ENCODE assay signal across 30 cellular contexts in genomic region chr5:74173260-74173659, GRCh38.
DNase-seq lines count a peak whose midpoint lies in the region; ATAC-seq, FAIRE-seq and TF ChIP-seq lines count a peak whose summit lies in the region.
"Had no signal": no experiment of that assay in that cellular context is flagged by ENCODE, and none has a peak within 500 bp of the region (broad histone marks: within the 10 kb centered on the region; RNA-seq: fewer than 3 reads in every experiment).

No MANE protein-coding gene starts in this region.

- H4K8ac ChIP-seq in mesendoderm (ENCODE audit: low read depth, low read length) = no peak overlapping the region

- TF ChIP-seq EP300 in HepG2 (IDR thresholded peaks at IDR 0.05; ENCODE audit: low read depth in 2 of 2, low read length in 2 of 2) (no peak), HepG2 (CRISPR knock-in tag; IDR thresholded peaks at IDR 0.05; ENCODE audit: borderline replicate concordance) (no peak)

- H3K27me3 ChIP-seq in HepG2 (ENCODE audit: control insufficient read depth in 1 of 2, insufficient read depth in 2 of 2, low read length in 2 of 2) (peaks cover 1 to 8% of the 10 kb centered on the region in 2 experiments; a peak in 2 of 5 replicates), right lobe of liver (no peaks in the 10 kb centered on the region), mesendoderm (ENCODE audit: insufficient read depth, low read length, poor library complexity) (no peaks in the 10 kb centered on the region)
- H3K27me3 ChIP-seq: breast epithelium, neutrophil had no signal

- H3K36me3 ChIP-seq in HepG2 (replicated peaks in 1 of 2; ENCODE audit: control insufficient read depth in 1 of 2, insufficient read depth in 2 of 2, low read length in 2 of 2) = no peaks in the 10 kb centered on the region
- no peaks in the 10 kb centered on the region for H3K36me3 ChIP-seq in right lobe of liver
- H3K36me3 ChIP-seq in mesendoderm (ENCODE audit: control insufficient read depth, insufficient read depth, low read length) = no peaks in the 10 kb centered on the region
- H3K36me3 ChIP-seq: breast epithelium, neutrophil had no signal

- no peak overlapping the region for H3K23ac ChIP-seq in mesendoderm (ENCODE audit: low read length)

- H3K27me3 Mint-ChIP-seq in activated naive CD8-positive, alpha-beta T cell treated with anti-CD3 and anti-CD28 coated beads, Interleukin-2, amount 50 U/mL, for 24 hours = peaks cover 7% of the 10 kb centered on the region

- H3K4me3 ChIP-seq in HepG2 (replicated peaks in 1 of 3; ENCODE audit: insufficient read depth in 1 of 3, low read depth in 2 of 3, low read length in 3 of 3) (no peak overlapping the region), right lobe of liver (no peak overlapping the region), mesendoderm (ENCODE audit: low read length) (no peak overlapping the region)
- H3K4me3 ChIP-seq: breast epithelium had no signal

- intact Hi-C loops in HepG2 (cut with micrococcal nuclease; ENCODE audit: unreplicated experiment) (no loop called here), right lobe of liver (cut with DNase I) (no loop called here)

- H3K27ac ChIP-seq in HepG2 (ENCODE audit: extremely low read length, insufficient read depth, low read length) = no peak overlapping the region
- H3K27ac ChIP-seq in right lobe of liver = no peak overlapping the region
- H3K27ac ChIP-seq in mesendoderm (ENCODE audit: low read depth, low read length) = no peak overlapping the region
- H3K27ac ChIP-seq: breast epithelium, epithelial cell of prostate, HL-60, neutrophil had no signal

- H3K4me1 ChIP-seq in HepG2 (ENCODE audit: insufficient read depth, low read length) (peaks cover 15% of the 10 kb centered on the region), right lobe of liver (no peaks in the 10 kb centered on the region), mesendoderm (ENCODE audit: control insufficient read depth, low read depth, low read length) (no peaks in the 10 kb centered on the region)
- H3K4me1 ChIP-seq: breast epithelium had no signal

- H2AK5ac ChIP-seq in mesendoderm (ENCODE audit: low read length) = no peak overlapping the region

- WGBS in HepG2 (ENCODE audit: low lambda C conversion rate) = 49% methylated on average over 6 of the region's 6 CpGs
- 72% methylated on average over 5 of the region's 6 CpGs for WGBS in right lobe of liver (ENCODE audit: insufficient coverage, low coverage, low lambda C conversion rate, missing lambda C conversion rate)
- WGBS in mesendoderm (ENCODE audit: extremely low coverage, insufficient coverage, low lambda C conversion rate) = no CpG with 5 or more reads among the region's 6 CpGs

- H2BK5ac ChIP-seq in mesendoderm (ENCODE audit: low read length) = no peak overlapping the region

- H3K36me3 Mint-ChIP-seq in activated naive CD8-positive, alpha-beta T cell treated with anti-CD3 and anti-CD28 coated beads, Interleukin-2, amount 50 U/mL, for 24 hours (ENCODE audit: low read depth) = no peaks in the 10 kb centered on the region
- H3K36me3 Mint-ChIP-seq: activated CD8-positive, alpha-beta memory T cell treated with anti-CD3 and anti-CD28 coated beads, Interleukin-2, amount 10 ng/mL, durations not matched to agents 7 days and 5 days; CD8-positive, alpha-beta memory T cell; stimulated activated naive B cell treated with anti-CD40 and anti-IgM and Interleukin-4, amounts not matched to agents 10 μg/mL and 1 μg/mL and 100 μg/mL, for 72 hours had no signal

- no peak for TF ChIP-seq RAD21 in HepG2 (CRISPR knock-in tag; IDR thresholded peaks at IDR 0.05)

- no peak overlapping the region for H2AFZ ChIP-seq in HepG2 (ENCODE audit: low read length)

- CTCF ChIA-PET in HepG2 (lab: Yijun Ruan, JAX; ENCODE audit: low intra/inter-chr PET ratio, low total read pairs) = no interaction called here

- TF ChIP-seq POLR2A in HepG2 (IDR thresholded peaks at IDR 0.05; ENCODE audit: insufficient read depth in 1 of 2, low read depth in 2 of 2, low read length in 2 of 2) (no peak), right lobe of liver (IDR thresholded peaks at IDR 0.05) (no peak)

- POLR2A ChIA-PET in HepG2 (lab: Yijun Ruan, JAX) = no interaction called here

- peak; percentile 52 for ATAC-seq in HepG2
- no peak for ATAC-seq in right lobe of liver
- no peak for ATAC-seq in activated naive CD8-positive, alpha-beta T cell treated with anti-CD3 and anti-CD28 coated beads, Interleukin-2, amount 50 U/mL, for 24 hours
- no peak for ATAC-seq in GM19463 (IDR thresholded peaks at IDR 0.05; ENCODE audit: unreplicated experiment)
- ATAC-seq: activated CD8-positive, alpha-beta memory T cell treated with anti-CD3 and anti-CD28 coated beads, Interleukin-2, amount 10 ng/mL, durations not matched to agents 7 days and 5 days; sciatic nerve; stimulated activated naive B cell treated with anti-CD40 and anti-IgM and Interleukin-4, amounts not matched to agents 10 μg/mL and 1 μg/mL and 100 μg/mL, for 72 hours had no signal

- H2BK15ac ChIP-seq in mesendoderm (replicated peaks; ENCODE audit: low read depth) = no peak overlapping the region

- DNase-seq in HepG2 (ENCODE audit: low spot score) (no peak), right lobe of liver (no peak), astrocyte of the hippocampus (ENCODE audit: low read depth, low spot score) (peak; percentile 94), mesendoderm (peak; percentile 59), GDM1 (lab: John Stamatoyannopoulos, UW) (no peak), GM19240 (ENCODE audit: insufficient read length, low spot score) (no peak)
- no peak for DNase-seq in activated naive CD8-positive, alpha-beta T cell treated with anti-CD3 and anti-CD28 coated beads, Interleukin-2, amount 50 U/mL, for 24 hours
- DNase-seq: activated CD4-positive, alpha-beta T cell treated with anti-CD3 and anti-CD28 coated beads, Interleukin-2, amount 50 U/mL, for 1 hour; activated CD8-positive, alpha-beta memory T cell treated with anti-CD3 and anti-CD28 coated beads, Interleukin-2, amount 10 ng/mL, durations not matched to agents 7 days and 5 days; activated T-cell treated with anti-CD3 and anti-CD28 coated beads, Interleukin-2, amount 50 U/mL, for 48 hours; CD8-positive, alpha-beta memory T cell; DMS 273 treated with DMSO at 0.1 percent for 48 hours; glutamatergic neuron; HFFc6; Kasumi-1; NCI-H1048; NCI-H1694 treated with DMSO at 0.1 percent for 48 hours; SIG-M5; stimulated activated naive B cell treated with anti-CD40 and anti-IgM and Interleukin-4, amounts not matched to agents 10 μg/mL and 1 μg/mL and 100 μg/mL, for 72 hours; SW 1271; T1000 had no signal

- in situ Hi-C loops in HepG2 (cut with HindIII; ENCODE audit: extremely low pct_ligation_motif_present, low pct_unique_long_range_greater_than_20kb) = no loop called here

- no TSS peak for BruUV-seq in HepG2 (replicated peaks; lab: Mats Ljungman, UMichigan)

- no peaks in the 10 kb centered on the region for H3K79me1 ChIP-seq in mesendoderm (ENCODE audit: low read length)

- H3K9me3 Mint-ChIP-seq in activated naive CD8-positive, alpha-beta T cell treated with anti-CD3 and anti-CD28 coated beads, Interleukin-2, amount 50 U/mL, for 24 hours = no peaks in the 10 kb centered on the region
- H3K9me3 Mint-ChIP-seq: CD8-positive, alpha-beta memory T cell; HFFc6; stimulated activated naive B cell treated with anti-CD40 and anti-IgM and Interleukin-4, amounts not matched to agents 10 μg/mL and 1 μg/mL and 100 μg/mL, for 72 hours had no signal

- peak overlapping the region; percentile 28; the same call in 1 of the 2 replicates for H3K4me2 ChIP-seq in HepG2 (ENCODE audit: low read depth, low read length)
- H3K4me2 ChIP-seq in mesendoderm (ENCODE audit: low read length) = no peak overlapping the region

- H3K56ac ChIP-seq in mesendoderm (ENCODE audit: low read length) = peak overlapping the region; percentile 62

- no peaks in the 10 kb centered on the region for H3K79me2 ChIP-seq in HepG2 (ENCODE audit: insufficient read depth, low read length)
- H3K79me2 ChIP-seq in mesendoderm (ENCODE audit: control insufficient read depth, insufficient read depth, low read length) = no peaks in the 10 kb centered on the region

- H3K9me3 ChIP-seq in HepG2 (ENCODE audit: low read length) (no peaks in the 10 kb centered on the region), right lobe of liver (no peaks in the 10 kb centered on the region)
- H3K9me3 ChIP-seq: breast epithelium, neutrophil had no signal

- H4K20me1 ChIP-seq in HepG2 (ENCODE audit: insufficient read depth, low read length) = no peaks in the 10 kb centered on the region

- H4K5ac ChIP-seq in mesendoderm (ENCODE audit: low read length) = no peak overlapping the region

- H3K4ac ChIP-seq in mesendoderm (ENCODE audit: low read depth, low read length) = no peak overlapping the region

- TF ChIP-seq CTCF in HepG2 (CRISPR knock-in tag; IDR thresholded peaks at IDR 0.05) (no peak), right lobe of liver (IDR thresholded peaks at IDR 0.05) (no peak)

- no peaks in the 10 kb centered on the region for H3K4me1 Mint-ChIP-seq in activated naive CD8-positive, alpha-beta T cell treated with anti-CD3 and anti-CD28 coated beads, Interleukin-2, amount 50 U/mL, for 24 hours
- H3K4me1 Mint-ChIP-seq: activated CD8-positive, alpha-beta memory T cell treated with anti-CD3 and anti-CD28 coated beads, Interleukin-2, amount 10 ng/mL, durations not matched to agents 7 days and 5 days; B cell; CD8-positive, alpha-beta memory T cell; stimulated activated naive B cell treated with anti-CD40 and anti-IgM and Interleukin-4, amounts not matched to agents 10 μg/mL and 1 μg/mL and 100 μg/mL, for 72 hours had no signal

- no peak overlapping the region for H2BK120ac ChIP-seq in mesendoderm (ENCODE audit: low read depth, low read length)

- no peak overlapping the region for H3K27ac Mint-ChIP-seq in activated naive CD8-positive, alpha-beta T cell treated with anti-CD3 and anti-CD28 coated beads, Interleukin-2, amount 50 U/mL, for 24 hours
- H3K27ac Mint-ChIP-seq: activated CD8-positive, alpha-beta memory T cell treated with anti-CD3 and anti-CD28 coated beads, Interleukin-2, amount 10 ng/mL, durations not matched to agents 7 days and 5 days; B cell; HFFc6; stimulated activated naive B cell treated with anti-CD40 and anti-IgM and Interleukin-4, amounts not matched to agents 10 μg/mL and 1 μg/mL and 100 μg/mL, for 72 hours had no signal

- H3K18ac ChIP-seq in mesendoderm (ENCODE audit: low read length) = peak overlapping the region; percentile 56

- FAIRE-seq in HepG2 (lab: Jason Lieb, UNC) = no peak
- FAIRE-seq: A204.1, RCC 7860 had no signal

- no peak overlapping the region for H3K4me3 Mint-ChIP-seq in activated naive CD8-positive, alpha-beta T cell treated with anti-CD3 and anti-CD28 coated beads, Interleukin-2, amount 50 U/mL, for 24 hours
- H3K4me3 Mint-ChIP-seq: activated CD8-positive, alpha-beta memory T cell treated with anti-CD3 and anti-CD28 coated beads, Interleukin-2, amount 10 ng/mL, durations not matched to agents 7 days and 5 days; B cell; CD8-positive, alpha-beta memory T cell; HFFc6; stimulated activated naive B cell treated with anti-CD40 and anti-IgM and Interleukin-4, amounts not matched to agents 10 μg/mL and 1 μg/mL and 100 μg/mL, for 72 hours had no signal

- H3K9ac ChIP-seq in HepG2 (ENCODE audit: insufficient read depth, low read depth, low read length) = no peak overlapping the region
- no peak overlapping the region for H3K9ac ChIP-seq in mesendoderm (ENCODE audit: low read length)

TF ChIP-seq in HepG2, 621 proteins besides CTCF, POLR2A, EP300 and RAD21 (continues in another document):
- no peak for TF ChIP-seq SRF (IDR thresholded peaks at IDR 0.05; ENCODE audit: low read depth, low read length)
- no peak for TF ChIP-seq DNMT3B (CRISPR knock-in tag; conservative IDR thresholded peaks at IDR 0.05)

Comparison
In these comparisons a context has a peak if more than half of its experiments do, and no peak if none do; other contexts are left out.
1. DNase-seq: peak in astrocyte of the hippocampus (single experiment) and mesendoderm (single experiment); none in HepG2 (single experiment), right lobe of liver (0 of 3), GDM1 (single experiment), activated naive CD8-positive, alpha-beta T cell treated with anti-CD3 and anti-CD28 coated beads, Interleukin-2, amount 50 U/mL, for 24 hours (single experiment) and GM19240 (single experiment).